In the genomic region with DNA sequence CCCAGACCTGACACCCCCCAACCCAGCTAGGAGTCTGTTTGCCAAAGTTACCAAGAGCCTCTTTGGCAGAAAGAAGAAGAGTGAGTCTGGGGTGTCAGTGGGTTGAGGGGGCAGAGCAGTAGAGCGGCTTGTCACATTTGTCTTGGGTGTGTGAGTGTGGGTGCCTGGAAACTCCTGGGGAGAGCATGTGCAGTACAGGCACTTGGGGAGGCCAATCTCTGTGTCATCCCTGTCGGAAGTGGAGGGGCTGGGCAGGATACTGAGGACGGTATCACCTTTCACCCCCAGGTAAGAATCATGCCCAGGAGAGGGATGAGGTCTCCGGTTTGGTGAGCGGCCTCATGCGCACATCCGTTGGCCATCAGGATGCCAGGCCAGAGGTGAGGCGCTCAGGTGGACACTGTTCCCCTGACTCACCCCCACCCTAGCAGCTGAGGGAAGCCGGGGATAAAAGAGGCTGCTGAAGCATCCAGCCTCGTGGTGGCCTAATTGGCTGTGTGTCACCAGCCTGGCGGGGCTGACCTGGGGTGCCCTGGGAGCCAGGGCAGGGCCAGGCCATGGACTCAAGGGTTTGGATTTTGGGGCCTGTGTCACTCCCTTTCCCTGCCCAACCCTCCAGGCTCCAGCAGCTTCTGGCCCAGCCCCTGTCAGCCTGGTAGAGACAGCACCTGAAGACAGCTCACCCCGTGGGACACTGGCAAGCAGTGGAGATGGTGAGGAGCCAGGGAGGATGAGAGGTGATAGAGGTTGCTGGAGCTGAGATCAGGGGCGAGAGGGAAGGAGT, we compare ENCODE assay signal across 9 cellular contexts. TPM values are rescaled to one million over a fixed set of nuclear protein-coding genes. Genes with fewer than 3 reads are reported as not detected.
DNase-seq lines count a peak whose midpoint lies in the region; ATAC-seq and TF ChIP-seq lines count a peak whose summit lies in the region.
"Had no signal": no experiment of that assay in that cellular context is flagged by ENCODE, and none has a peak within 500 bp of the region (broad histone marks: within the 10 kb centered on the region; RNA-seq: fewer than 3 reads in every experiment).

No MANE protein-coding gene starts in this region.

- H3K4me3 Mint-ChIP-seq in endodermal cell, result no peak overlapping the region

- no peaks in the 10 kb centered on the region for H3K9me3 Mint-ChIP-seq in endodermal cell
- H3K9me3 Mint-ChIP-seq: mesothelial cell of epicardium had no signal

- H3F3A ChIP-seq in SK-N-SH (replicated peaks; ENCODE audit: insufficient read depth), result peaks cover 41% of the 10 kb centered on the region

- no peak for TF ChIP-seq CTCF in SK-N-SH (IDR thresholded peaks at IDR 0.05)
- TF ChIP-seq CTCF in endodermal cell (conservative IDR thresholded peaks at IDR 0.05), result no peak
- TF ChIP-seq CTCF in spleen (IDR thresholded peaks at IDR 0.05 in 8 of 11, conservative IDR thresholded peaks at IDR 0.05 in 3 of 11), result no peak

- H3K79me2 ChIP-seq in SK-N-SH (ENCODE audit: insufficient read depth), result peaks cover 63% of the 10 kb centered on the region

- peak overlapping the region; percentile 98 for H3K9ac ChIP-seq in SK-N-SH
- H3K9ac ChIP-seq in endodermal cell (ENCODE audit: extremely low read depth, low read length, poor library complexity, severe bottlenecking), result no peak overlapping the region

- H2AFZ ChIP-seq in SK-N-SH (ENCODE audit: low read depth), result no peak overlapping the region

- no peaks in the 10 kb centered on the region for H3K9me2 ChIP-seq in SK-N-SH

- POLR2A ChIA-PET in SK-N-SH (lab: Yijun Ruan, JAX), result interaction anchor here (1.7 kb wide), 1 partner anchor 10 kb away, joined by 6 read pairs; no protein-coding TSS in a partner anchor

- H3K27ac Mint-ChIP-seq in endodermal cell, result peak overlapping the region; percentile 1
- H3K27ac Mint-ChIP-seq: mesothelial cell of epicardium had no signal

- peak overlapping the region in 1 of 2 experiments; percentile 96; a peak in 3 of 4 replicates for H3K4me3 ChIP-seq in SK-N-SH (ENCODE audit: low read depth in 2 of 2, low read length in 1 of 2)
- no peak overlapping the region for H3K4me3 ChIP-seq in endodermal cell (ENCODE audit: low read length)
- peak overlapping the region in 1 of 8 donors; percentile 87 for H3K4me3 ChIP-seq in spleen

- TF ChIP-seq POLR2A in spleen (IDR thresholded peaks at IDR 0.05), result no peak

- H3K36me3 ChIP-seq in SK-N-SH (replicated peaks in 1 of 2; ENCODE audit: control insufficient read depth in 1 of 2, insufficient read depth in 2 of 2, low read length in 1 of 2) (peaks cover 43 to 49% of the 10 kb centered on the region in 2 experiments), endodermal cell (ENCODE audit: control insufficient read depth, insufficient read depth, low read length) (peaks cover 27% of the 10 kb centered on the region), spleen (peaks cover 0 to 51% (median 39%) of the 10 kb centered on the region in 6 donors)

- H3K27me3 ChIP-seq in SK-N-SH (ENCODE audit: insufficient read depth), result no peaks in the 10 kb centered on the region
- no peaks in the 10 kb centered on the region for H3K27me3 ChIP-seq in endodermal cell (ENCODE audit: control insufficient read depth, insufficient read depth, low read length, poor library complexity, severe bottlenecking)
- H3K27me3 ChIP-seq in spleen (replicated peaks in 1 of 7), result no peaks in the 10 kb centered on the region

- intact Hi-C loops in spleen (cut with DNase I; ENCODE audit: low total_unique reads), result no loop called here

- H3K27ac ChIP-seq in SK-N-SH (ENCODE audit: low read depth in 2 of 2, low read length in 1 of 2) (peak overlapping the region in 1 of 2 experiments; percentile 100; a peak in 2 of 4 replicates), endodermal cell (ENCODE audit: low read depth, low read length) (no peak overlapping the region), spleen (peak overlapping the region in 5 of 8 donors; percentile 5 to 98 (median 94))
- H3K27ac ChIP-seq: 22Rv1 had no signal

- H3K4me1 ChIP-seq in SK-N-SH (ENCODE audit: control insufficient read depth in 1 of 2, insufficient read depth in 2 of 2, low read depth in 1 of 2, low read length in 1 of 2) (peaks cover 38 to 45% of the 10 kb centered on the region in 2 experiments; a peak in 3 of 4 replicates), endodermal cell (ENCODE audit: control insufficient read depth, insufficient read depth, low read length) (peaks cover 24% of the 10 kb centered on the region), spleen (peaks cover 34 to 92% (median 69%) of the 10 kb centered on the region in 6 donors)

- H3K36me3 Mint-ChIP-seq in endodermal cell (ENCODE audit: low read depth), result peaks cover 9% of the 10 kb centered on the region

- H3K4me2 ChIP-seq in SK-N-SH, result peak overlapping the region; percentile 98

- H3K4me1 Mint-ChIP-seq in endodermal cell, result peaks cover 34% of the 10 kb centered on the region

- WGBS in SK-N-SH (ENCODE audit: low lambda C conversion rate), result 86% methylated on average over 12 of the region's 13 CpGs
- 94 to 95% methylated on average over 6 to 13 of the region's 13 CpGs for WGBS in endodermal cell (ENCODE audit: insufficient coverage in 1 of 2, insufficient read length in 1 of 2), 2 experiments
- 84 to 93% (median 92%) methylated on average over 11 to 13 of the region's 13 CpGs for WGBS in spleen, 5 donors

- ATAC-seq in SK-N-SH treated with all-trans-retinoic acid at 6 μM for 48 hours (no peak), HG03469 (IDR thresholded peaks at IDR 0.05; ENCODE audit: unreplicated experiment) (no peak)

- TF ChIP-seq EP300 in SK-N-SH (IDR thresholded peaks at IDR 0.05; ENCODE audit: borderline replicate concordance in 1 of 2, low read depth in 1 of 2, low read length in 1 of 2), result no peak

- H3K9me3 ChIP-seq in SK-N-SH (no peaks in the 10 kb centered on the region), endodermal cell (ENCODE audit: control insufficient read depth, low read length) (no peaks in the 10 kb centered on the region), spleen (no peaks in the 10 kb centered on the region)

- DNase-seq in SK-N-SH (no peak), endodermal cell (peak; percentile 39), spleen (peak; percentile 72), occipital lobe (lab: John Stamatoyannopoulos, UW) (no peak)

- CTCF ChIA-PET in SK-N-SH (lab: Yijun Ruan, JAX), result no interaction called here

- no peak for TF ChIP-seq RAD21 in SK-N-SH (IDR thresholded peaks at IDR 0.05; ENCODE audit: low read length)

- H4K20me1 ChIP-seq in SK-N-SH (ENCODE audit: insufficient read depth), result peaks cover 32% of the 10 kb centered on the region

- peaks cover 2% of the 10 kb centered on the region for H3K27me3 Mint-ChIP-seq in endodermal cell (ENCODE audit: insufficient read depth)

TF ChIP-seq in SK-N-SH, 30 proteins besides CTCF, POLR2A, EP300 and RAD21 (continues in another document):
- TF ChIP-seq GABPA (IDR thresholded peaks at IDR 0.05; ENCODE audit: low read depth), result no peak
- TF ChIP-seq, protein P1, sequence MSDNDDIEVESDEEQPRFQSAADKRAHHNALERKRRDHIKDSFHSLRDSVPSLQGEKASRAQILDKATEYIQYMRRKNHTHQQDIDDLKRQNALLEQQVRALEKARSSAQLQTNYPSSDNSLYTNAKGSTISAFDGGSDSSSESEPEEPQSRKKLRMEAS (IDR thresholded peaks at IDR 0.05; ENCODE audit: low read depth), result no peak

TF ChIP-seq in SK-N-SH treated with all-trans-retinoic acid at 6 μM for 48 hours, 23 proteins besides CTCF, POLR2A, EP300 and RAD21 (continues in another document):
- TF ChIP-seq ZFP3 (CRISPR knock-in tag; IDR thresholded peaks at IDR 0.05), result no peak
- TF ChIP-seq TOX (CRISPR knock-in tag; IDR thresholded peaks at IDR 0.05; ENCODE audit: borderline replicate concordance), result no peak
- no peak for TF ChIP-seq ZNF70 (CRISPR knock-in tag; IDR thresholded peaks at IDR 0.05)
- TF ChIP-seq TCF4 (CRISPR knock-in tag; IDR thresholded peaks at IDR 0.05; ENCODE audit: borderline replicate concordance), result no peak

RNA-seq across cellular contexts. Expression of a gene that starts 3.3 kb away (rescaled TPM):
- 68.3 and 82.8 TPM in 2 replicates for polyA plus RNA-seq in SK-N-SH (2012; rRNA removed)
- polyA plus RNA-seq in SK-N-SH (2012; cell fraction: cytosol; rRNA removed), result 26.5 and 37.1 TPM in 2 replicates
- polyA plus RNA-seq in SK-N-SH (2012; cell fraction: nucleus; rRNA removed), result 295 and 317 TPM in 2 replicates
- total RNA-seq in endodermal cell, result 1 to 10 TPM; 3.3 to 9.0 TPM
- 27.1 TPM for polyA plus RNA-seq in endodermal cell (2013, experiment 1 of 2)
- polyA plus RNA-seq in endodermal cell (2013, experiment 2 of 2), result 21.7 TPM
- 10 to 100 TPM; 22.0 to 51.7 (median 33.1) TPM for total RNA-seq in spleen
- polyA plus RNA-seq in spleen, result 10 to 100 TPM; 14.7 to 24.6 (median 24.3) TPM
- total RNA-seq in occipital lobe, result 10.0 TPM

RNA-seq across cellular contexts. Expression of a gene that starts 3.6 kb away (rescaled TPM):
- 0.37 and 0.61 TPM in 2 replicates for polyA plus RNA-seq in SK-N-SH (2012; rRNA removed)
- polyA plus RNA-seq in SK-N-SH (2012; cell fraction: cytosol; rRNA removed), result 0.15 and 0.29 TPM in 2 replicates
- 1.4 and 3.2 TPM in 2 replicates for polyA plus RNA-seq in SK-N-SH (2012; cell fraction: nucleus; rRNA removed)
- under 1 TPM in 1 of 2 donors, not detected in 1; 0.64 TPM for total RNA-seq in endodermal cell
- polyA plus RNA-seq in endodermal cell (2013, experiment 1 of 2), result not detected
- not detected for polyA plus RNA-seq in endodermal cell (2013, experiment 2 of 2)
- 1 to 10 TPM in 2 of 7 donors, under 1 TPM in 2, not detected in 3; 0.82 to 2.1 (median 1.1) TPM for total RNA-seq in spleen
- polyA plus RNA-seq in spleen, result under 1 TPM; 0.15 to 0.58 (median 0.22) TPM
- total RNA-seq in occipital lobe, result not detected
- total RNA-seq: urinary bladder had no signal

RNA-seq across cellular contexts. Expression of a gene that starts 4.8 kb away (rescaled TPM):
- polyA plus RNA-seq in SK-N-SH (2012; rRNA removed), result 36.9 and 37.9 TPM in 2 replicates
- 7.5 and 10.1 TPM in 2 replicates for polyA plus RNA-seq in SK-N-SH (2012; cell fraction: cytosol; rRNA removed)
- 265 and 277 TPM in 2 replicates for polyA plus RNA-seq in SK-N-SH (2012; cell fraction: nucleus; rRNA removed)
- 1 to 10 TPM; 7.4 to 7.9 TPM for total RNA-seq in endodermal cell
- 3.2 TPM for polyA plus RNA-seq in endodermal cell (2013, experiment 1 of 2)
- polyA plus RNA-seq in endodermal cell (2013, experiment 2 of 2), result 3.9 TPM
- total RNA-seq in spleen, result 10 to 100 TPM in 1 of 7 donors, 1 to 10 TPM in 6; 2.8 to 11.9 (median 7.3) TPM
- 1 to 10 TPM in 2 of 3 donors, under 1 TPM in 1; 0.73 to 5.5 (median 1.1) TPM for polyA plus RNA-seq in spleen
- 0.47 TPM for total RNA-seq in occipital lobe

RNA-seq across cellular contexts. Expression of a gene that starts 15.5 kb away (rescaled TPM):
- polyA plus RNA-seq in SK-N-SH (2012; rRNA removed) (0.08 and 0.12 TPM in 2 replicates), spleen (under 1 TPM; 0.32 to 0.89 (median 0.80) TPM)
- 0.01 and 0.06 TPM in 2 replicates for polyA plus RNA-seq in SK-N-SH (2012; cell fraction: cytosol; rRNA removed)
- 0.89 and 1.4 TPM in 2 replicates for polyA plus RNA-seq in SK-N-SH (2012; cell fraction: nucleus; rRNA removed)
- total RNA-seq in endodermal cell (1 to 10 TPM; 1.6 to 2.3 TPM), spleen (under 1 TPM in 4 of 7 donors, not detected in 3; 0.16 to 0.61 (median 0.30) TPM), occipital lobe (0.16 TPM)
- 0.89 TPM for polyA plus RNA-seq in endodermal cell (2013, experiment 1 of 2)
- polyA plus RNA-seq in endodermal cell (2013, experiment 2 of 2), result 0.99 TPM
- total RNA-seq: urinary bladder had no signal

RNA-seq across cellular contexts. Expression of a gene that starts 28.2 kb away (rescaled TPM):
- polyA plus RNA-seq in SK-N-SH (2012; rRNA removed) (3,303 and 3,363 TPM in 2 replicates), spleen (1,000 to 10,000 TPM; 4,436 to 6,194 (median 5,972) TPM)
- polyA plus RNA-seq in SK-N-SH (2012; cell fraction: cytosol; rRNA removed), result 3,525 and 3,641 TPM in 2 replicates
- polyA plus RNA-seq in SK-N-SH (2012; cell fraction: nucleus; rRNA removed), result 887 and 945 TPM in 2 replicates
- total RNA-seq in endodermal cell (1,000 to 10,000 TPM; 2,014 to 2,050 TPM), spleen (1,000 to 10,000 TPM; 1,626 to 2,405 (median 2,159) TPM), occipital lobe (1,634 TPM)
- polyA plus RNA-seq in endodermal cell (2013, experiment 1 of 2), result 2,479 TPM
- polyA plus RNA-seq in endodermal cell (2013, experiment 2 of 2), result 2,415 TPM

Comparison
In these comparisons a context has a peak if more than half of its experiments do, and no peak if none do; other contexts are left out.
1. DNase-seq: peak in endodermal cell (single experiment) and spleen (single experiment); none in SK-N-SH (single experiment) and occipital lobe (single experiment).